19 cellular contexts compared by ENCODE assay signal in the genomic region with DNA sequence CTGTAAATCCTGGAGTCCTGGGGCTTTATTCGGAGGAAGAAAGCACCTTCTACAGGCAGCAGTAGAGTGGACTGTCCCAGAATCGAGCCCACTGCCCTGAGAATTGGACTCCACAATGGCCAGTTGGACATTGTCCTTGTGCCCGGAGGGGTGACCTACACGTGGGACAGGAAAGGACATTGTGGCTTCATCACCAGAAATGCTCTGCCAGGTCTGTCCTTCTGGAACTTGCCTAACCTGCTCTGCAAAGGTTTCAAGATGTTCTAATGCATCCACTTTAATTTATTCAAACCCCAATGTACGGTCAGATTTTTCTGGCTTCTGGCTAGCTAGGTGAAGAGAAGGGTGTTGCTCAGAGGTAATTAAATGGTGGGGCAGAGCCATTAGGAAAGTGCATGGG. TPM values are rescaled to one million over a fixed set of nuclear protein-coding genes. Genes with fewer than 3 reads are reported as not detected.
DNase-seq lines count a peak whose midpoint lies in the region; TF ChIP-seq lines count a peak whose summit lies in the region.
"Had no signal": no experiment of that assay in that cellular context is flagged by ENCODE, and none has a peak within 500 bp of the region (broad histone marks: within the 10 kb centered on the region; RNA-seq: fewer than 3 reads in every experiment).

No MANE protein-coding gene starts in this region.

- H3K27ac ChIP-seq in breast epithelium = peak overlapping the region; percentile 50 to 65
- H3K27ac ChIP-seq in KOPT-K1 (ENCODE audit: low read depth, low read length, poor library complexity, severe bottlenecking) = peak overlapping the region; percentile 23
- H3K27ac ChIP-seq in epithelial cell of prostate = peak overlapping the region; percentile 7
- H3K27ac ChIP-seq: GM23248 had no signal

- H3K9me3 ChIP-seq in breast epithelium (peaks cover 0 to 6% of the 10 kb centered on the region in 2 donors), KOPT-K1 (ENCODE audit: insufficient read depth, low read length, poor library complexity, severe bottlenecking) (peaks cover 9% of the 10 kb centered on the region)

- POLR2A ChIA-PET in MCF 10A (lab: Yijun Ruan, JAX) = no interaction called here

- no peaks in the 10 kb centered on the region for H3K4me1 ChIP-seq in breast epithelium

- in situ Hi-C loops in KBM-7 (cut with MboI; ENCODE audit: low pct_unique_long_range_greater_than_20kb, low sequenced_read_pairs) = no loop called here

- H3K27me3 Mint-ChIP-seq in MCF 10A (ENCODE audit: insufficient read depth, unreplicated experiment) = peaks cover 39% of the 10 kb centered on the region
- H3K27me3 Mint-ChIP-seq in type B pancreatic cell = no peaks in the 10 kb centered on the region

- no TSS peak for BruUV-seq in MCF 10A (replicated peaks; lab: Mats Ljungman, UMichigan)

- TF ChIP-seq CTCF in breast epithelium (IDR thresholded peaks at IDR 0.05) (no peak), MCF 10A (IDR thresholded peaks at IDR 0.05; ENCODE audit: unreplicated experiment) (no peak), type B pancreatic cell (conservative IDR thresholded peaks at IDR 0.05) (no peak)

- intact Hi-C loops in breast epithelium (cut with DNase I; ENCODE audit: low total_unique reads) = no loop called here
- intact Hi-C loops in MCF 10A (cut with micrococcal nuclease) = no loop called here

- no peak overlapping the region for H3K4me3 ChIP-seq in breast epithelium
- H3K4me3 ChIP-seq: GM23248 had no signal

- H3K27ac Mint-ChIP-seq in MCF 10A (ENCODE audit: low read depth, unreplicated experiment) (no peak overlapping the region), type B pancreatic cell (peak overlapping the region; percentile 49)
- H3K27ac Mint-ChIP-seq: CD14-positive monocyte; CD4-positive, alpha-beta memory T cell; HFFc6; IgD-negative memory B cell had no signal

- H3K4me1 Mint-ChIP-seq in MCF 10A (ENCODE audit: insufficient read depth, unreplicated experiment) (no peaks in the 10 kb centered on the region), type B pancreatic cell (ENCODE audit: unreplicated experiment) (peaks cover 21% of the 10 kb centered on the region)
- H3K4me1 Mint-ChIP-seq: CD4-positive, alpha-beta memory T cell had no signal

- H3K9me3 Mint-ChIP-seq in MCF 10A (ENCODE audit: unreplicated experiment) (peaks cover 8% of the 10 kb centered on the region), type B pancreatic cell (peaks cover 9% of the 10 kb centered on the region)

- no peaks in the 10 kb centered on the region for H3K27me3 ChIP-seq in breast epithelium

- peaks cover 7% of the 10 kb centered on the region for H3K36me3 Mint-ChIP-seq in MCF 10A (ENCODE audit: insufficient read depth, unreplicated experiment)
- no peaks in the 10 kb centered on the region for H3K36me3 Mint-ChIP-seq in type B pancreatic cell
- H3K36me3 Mint-ChIP-seq: CD14-positive monocyte had no signal

- TF ChIP-seq POLR2A in breast epithelium (IDR thresholded peaks at IDR 0.05) = no peak

- H3K36me3 ChIP-seq in breast epithelium (no peaks in the 10 kb centered on the region), KOPT-K1 (ENCODE audit: insufficient read depth, low read length) (no peaks in the 10 kb centered on the region)

- H3K4me3 Mint-ChIP-seq in MCF 10A (ENCODE audit: unreplicated experiment) (no peak overlapping the region), type B pancreatic cell (no peak overlapping the region)
- H3K4me3 Mint-ChIP-seq: CD14-positive monocyte; CD4-positive, alpha-beta memory T cell; HFFc6; IgD-negative memory B cell had no signal

- CTCF ChIA-PET in MCF 10A (lab: Yijun Ruan, JAX) = no interaction called here

- DNase-seq in breast epithelium (ENCODE audit: low spot score in 2 of 2) = peak; percentile 45 to 59
- DNase-seq in MCF 10A (ENCODE audit: unreplicated experiment) = no peak
- no peak for DNase-seq in epithelial cell of prostate (ENCODE audit: low read depth, low spot score)
- DNase-seq in type B pancreatic cell (ENCODE audit: extremely low spot score, unreplicated experiment) = no peak
- DNase-seq in putamen (ENCODE audit: low spot score) = no peak
- no peak for DNase-seq in AML-193 (lab: John Stamatoyannopoulos, UW)
- DNase-seq in KBM-7 = no peak
- DNase-seq: ACHN; CD4-positive, alpha-beta memory T cell; DMS153; DND-41; EL; HCEC 1CT; HFFc6; KG1 had no signal

RNA-seq across cellular contexts. Expression of a gene that starts 32.4 kb away (rescaled TPM):
- total RNA-seq in breast epithelium (10 to 100 TPM in 2 of 3 donors, 1 to 10 TPM in 1; 6.6 to 84.7 (median 58.7) TPM), MCF 10A (2022) (2.2 TPM in 2 replicates), type B pancreatic cell (ENCODE audit: low replicate concordance) (15.2 and 22.0 TPM in 2 replicates)

Comparison
In these comparisons a context has a peak if more than half of its experiments do, and no peak if none do; other contexts are left out.
1. DNase-seq: peak in breast epithelium (2 of 2); none in MCF 10A (single experiment), epithelial cell of prostate (single experiment), type B pancreatic cell (single experiment), putamen (single experiment), AML-193 (0 of 2) and KBM-7 (single experiment).
2. H3K27ac ChIP-seq: peak in every context shown above with its lines; median percentile 58 in breast epithelium; 23 in KOPT-K1; 7 in epithelial cell of prostate.